In the genomic region with DNA sequence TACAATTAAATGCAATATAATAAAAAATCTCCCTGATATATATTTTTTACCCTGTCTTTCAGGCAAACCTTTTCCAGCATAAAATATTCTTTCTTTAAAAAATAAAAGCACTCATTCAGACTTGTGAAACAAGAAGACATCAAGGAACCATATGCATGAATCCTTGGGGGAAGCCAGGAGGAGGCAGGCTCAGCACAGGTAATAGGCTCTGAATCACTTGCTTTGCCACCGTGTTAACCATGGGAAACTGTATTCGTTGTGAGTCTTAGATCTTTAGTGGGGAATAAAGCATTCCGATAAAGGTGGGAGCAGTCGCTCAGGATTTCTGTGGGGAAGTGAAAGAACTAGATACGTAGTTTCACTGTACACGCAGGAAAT, we compare ENCODE assay signal across 14 cellular contexts. TPM values are rescaled to one million over a fixed set of nuclear protein-coding genes. Genes with fewer than 3 reads are reported as not detected.
DNase-seq lines count a peak whose midpoint lies in the region; ATAC-seq, FAIRE-seq and TF ChIP-seq lines count a peak whose summit lies in the region.
"Had no signal": no experiment of that assay in that cellular context is flagged by ENCODE, and none has a peak within 500 bp of the region (broad histone marks: within the 10 kb centered on the region; RNA-seq: fewer than 3 reads in every experiment).

No MANE protein-coding gene starts in this region.

- peaks cover 24% of the 10 kb centered on the region for H3K4me1 ChIP-seq in HUES64 (ENCODE audit: insufficient read depth, low read length)
- peaks cover 32% of the 10 kb centered on the region for H3K4me1 ChIP-seq in astrocyte (ENCODE audit: insufficient read depth, low read length)
- H3K4me1 ChIP-seq in iPS DF 6.9 (ENCODE audit: control insufficient read depth, insufficient read depth, low read length) = no peaks in the 10 kb centered on the region
- peaks cover 4 to 34% (median 18%) of the 10 kb centered on the region in 5 donors for H3K4me1 ChIP-seq in subcutaneous abdominal adipose tissue (ENCODE audit: control insufficient read depth in 5 of 5, insufficient read depth in 5 of 5, low read length in 5 of 5)

- FAIRE-seq in astrocyte (lab: Jason Lieb, UNC) = no peak

- peaks cover 22% of the 10 kb centered on the region for H3K36me3 Mint-ChIP-seq in astrocyte (ENCODE audit: low read depth, unreplicated experiment)
- no peaks in the 10 kb centered on the region for H3K36me3 Mint-ChIP-seq in activated CD8-positive, alpha-beta T cell treated with anti-CD3 and anti-CD28 coated beads for 36 hours (ENCODE audit: low read depth)
- H3K36me3 Mint-ChIP-seq: CD4-positive, alpha-beta memory T cell had no signal

- H3K4me3 Mint-ChIP-seq in astrocyte (ENCODE audit: unreplicated experiment) = no peak overlapping the region
- H3K4me3 Mint-ChIP-seq in activated CD8-positive, alpha-beta T cell treated with anti-CD3 and anti-CD28 coated beads for 36 hours = no peak overlapping the region
- H3K4me3 Mint-ChIP-seq: activated naive CD4-positive, alpha-beta T cell treated with anti-CD3 and anti-CD28 coated beads for 36 hours; CD4-positive, alpha-beta memory T cell; stimulated activated naive CD8-positive, alpha-beta T cell treated with anti-CD3 and anti-CD28 coated beads, Interleukin-15, Interleukin-2, amounts not matched to agents 100 ng/mL and 50 ng/mL, for 24 hours had no signal

- WGBS in HUES64 = 67% methylated on average over 6 of the region's 6 CpGs
- WGBS in iPS DF 6.9 (ENCODE audit: insufficient coverage, insufficient read length) = no CpG with 5 or more reads among the region's 6 CpGs

- H3K9me3 ChIP-seq in HUES64 (ENCODE audit: insufficient read depth, low read depth, low read length) (no peaks in the 10 kb centered on the region), astrocyte (ENCODE audit: insufficient read depth, low read depth, low read length) (no peaks in the 10 kb centered on the region), iPS DF 6.9 (ENCODE audit: control insufficient read depth, insufficient read depth, low read length) (no peaks in the 10 kb centered on the region), subcutaneous abdominal adipose tissue (ENCODE audit: control insufficient read depth in 5 of 5, low read length in 5 of 5) (no peaks in the 10 kb centered on the region)
- H3K9me3 ChIP-seq: MG63 had no signal

- peaks cover 46% of the 10 kb centered on the region for H3K4me1 Mint-ChIP-seq in astrocyte (ENCODE audit: low read depth, unreplicated experiment)
- H3K4me1 Mint-ChIP-seq in activated CD8-positive, alpha-beta T cell treated with anti-CD3 and anti-CD28 coated beads for 36 hours (ENCODE audit: low read depth) = no peaks in the 10 kb centered on the region
- H3K4me1 Mint-ChIP-seq: CD4-positive, alpha-beta memory T cell had no signal

- H2AFZ ChIP-seq in astrocyte (ENCODE audit: low read depth, low read length) = no peak overlapping the region

- peak overlapping the region; percentile 91 for H3K27ac Mint-ChIP-seq in astrocyte (ENCODE audit: unreplicated experiment)
- no peak overlapping the region for H3K27ac Mint-ChIP-seq in activated CD8-positive, alpha-beta T cell treated with anti-CD3 and anti-CD28 coated beads for 36 hours
- H3K27ac Mint-ChIP-seq: activated naive CD4-positive, alpha-beta T cell treated with anti-CD3 and anti-CD28 coated beads for 36 hours; CD4-positive, alpha-beta memory T cell; stimulated activated naive CD8-positive, alpha-beta T cell treated with anti-CD3 and anti-CD28 coated beads, Interleukin-15, Interleukin-2, amounts not matched to agents 100 ng/mL and 50 ng/mL, for 24 hours had no signal

- intact Hi-C loops in activated CD8-positive, alpha-beta T cell treated with anti-CD3 and anti-CD28 coated beads for 36 hours (cut with micrococcal nuclease) = no loop called here

- POLR2A ChIA-PET in activated CD8-positive, alpha-beta T cell treated with anti-CD3 and anti-CD28 coated beads for 36 hours (lab: Charles Lee) = no interaction called here

- DNase-seq in astrocyte (ENCODE audit: low read depth) (peak; percentile 34), iPS DF 6.9 (ENCODE audit: low read depth, low spot score) (peak; percentile 7), NCI-H526 (lab: John Stamatoyannopoulos, UW) (no peak)
- DNase-seq in activated CD8-positive, alpha-beta T cell treated with anti-CD3 and anti-CD28 coated beads for 36 hours = no peak
- DNase-seq: activated naive CD4-positive, alpha-beta T cell treated with anti-CD3 and anti-CD28 coated beads for 36 hours; CD4-positive, alpha-beta memory T cell; MG63; NCI-H345 had no signal

- H3K4me3 ChIP-seq in HUES64 (ENCODE audit: low read length) (no peak overlapping the region), astrocyte (ENCODE audit: insufficient read depth, low read depth, low read length) (no peak overlapping the region), iPS DF 6.9 (ENCODE audit: low read length) (no peak overlapping the region), subcutaneous abdominal adipose tissue (ENCODE audit: low read depth in 1 of 5, low read length in 5 of 5) (peak overlapping the region in 3 of 5 donors; percentile 19 to 41 (median 25))
- H3K4me3 ChIP-seq: lung, MG63 had no signal

- peak overlapping the region; percentile 59 for H3K4me2 ChIP-seq in astrocyte (ENCODE audit: low read length)

- no peak for TF ChIP-seq CTCF in astrocyte (IDR thresholded peaks at IDR 0.05; ENCODE audit: insufficient read depth, low read depth, low read length)
- TF ChIP-seq CTCF in activated CD8-positive, alpha-beta T cell treated with anti-CD3 and anti-CD28 coated beads for 36 hours (IDR thresholded peaks at IDR 0.05) = no peak

- H3K27ac ChIP-seq in HUES64 (ENCODE audit: low read depth, low read length) (0 out of 2 replicates have a peak overlapping the region, but pooled peaks have one; percentile 12), astrocyte (ENCODE audit: low read depth, low read length) (peak overlapping the region; percentile 92), iPS DF 6.9 (ENCODE audit: low read length) (no peak overlapping the region), subcutaneous abdominal adipose tissue (ENCODE audit: low read depth, low read length) (peak overlapping the region; percentile 47)

- H3K9ac ChIP-seq in HUES64 (ENCODE audit: low read depth, low read length) (no peak overlapping the region), astrocyte (ENCODE audit: low read length) (peak overlapping the region; percentile 65), subcutaneous abdominal adipose tissue (ENCODE audit: low read length in 5 of 5) (peak overlapping the region in 1 of 5 donors; percentile 30)

- CTCF ChIA-PET in activated CD8-positive, alpha-beta T cell treated with anti-CD3 and anti-CD28 coated beads for 36 hours (lab: Charles Lee) = no interaction called here

- H3K9me3 Mint-ChIP-seq in astrocyte (ENCODE audit: unreplicated experiment) = peaks cover 1% of the 10 kb centered on the region
- H3K9me3 Mint-ChIP-seq in activated CD8-positive, alpha-beta T cell treated with anti-CD3 and anti-CD28 coated beads for 36 hours = no peaks in the 10 kb centered on the region
- H3K9me3 Mint-ChIP-seq: activated naive CD4-positive, alpha-beta T cell treated with anti-CD3 and anti-CD28 coated beads for 36 hours; stimulated activated naive CD8-positive, alpha-beta T cell treated with anti-CD3 and anti-CD28 coated beads, Interleukin-15, Interleukin-2, amounts not matched to agents 100 ng/mL and 50 ng/mL, for 24 hours had no signal

- no peaks in the 10 kb centered on the region for H3K27me3 Mint-ChIP-seq in astrocyte (ENCODE audit: low read depth, unreplicated experiment)
- peaks cover 3% of the 10 kb centered on the region for H3K27me3 Mint-ChIP-seq in activated CD8-positive, alpha-beta T cell treated with anti-CD3 and anti-CD28 coated beads for 36 hours
- H3K27me3 Mint-ChIP-seq: stimulated activated naive CD8-positive, alpha-beta T cell treated with anti-CD3 and anti-CD28 coated beads, Interleukin-15, Interleukin-2, amounts not matched to agents 100 ng/mL and 50 ng/mL, for 24 hours had no signal

- no peak for ATAC-seq in GM19023 (IDR thresholded peaks at IDR 0.05; ENCODE audit: unreplicated experiment)
- ATAC-seq in activated CD8-positive, alpha-beta T cell treated with anti-CD3 and anti-CD28 coated beads for 36 hours = no peak
- ATAC-seq: Panc1 had no signal

- no peaks in the 10 kb centered on the region for H3K27me3 ChIP-seq in HUES64 (ENCODE audit: insufficient read depth, low read length)
- H3K27me3 ChIP-seq in astrocyte (ENCODE audit: insufficient read depth, low read length) = no peaks in the 10 kb centered on the region
- H3K27me3 ChIP-seq in iPS DF 6.9 (ENCODE audit: control insufficient read depth, insufficient read depth, low read length) = no peaks in the 10 kb centered on the region
- no peaks in the 10 kb centered on the region for H3K27me3 ChIP-seq in subcutaneous abdominal adipose tissue (ENCODE audit: control insufficient read depth in 5 of 5, insufficient read depth in 4 of 5, low read length in 5 of 5)
- H3K27me3 ChIP-seq: MG63 had no signal

- peaks cover 10% of the 10 kb centered on the region for H4K20me1 ChIP-seq in astrocyte (ENCODE audit: insufficient read depth, low read length)

- peaks cover 91% of the 10 kb centered on the region for H3K79me2 ChIP-seq in astrocyte (ENCODE audit: insufficient read depth, low read length)

- H3K36me3 ChIP-seq in HUES64 (ENCODE audit: insufficient read depth, low read length) (no peaks in the 10 kb centered on the region), astrocyte (ENCODE audit: insufficient read depth, low read length) (peaks cover 55% of the 10 kb centered on the region), iPS DF 6.9 (ENCODE audit: control insufficient read depth, insufficient read depth, low read length) (no peaks in the 10 kb centered on the region), subcutaneous abdominal adipose tissue (ENCODE audit: control insufficient read depth in 5 of 5, insufficient read depth in 5 of 5, low read length in 5 of 5) (peaks cover 20 to 34% (median 22%) of the 10 kb centered on the region in 5 donors)

RNA-seq across cellular contexts. Expression of a gene that starts 42.4 kb away (rescaled TPM):
- polyA plus RNA-seq in HUES64 (2013, experiment 1 of 2) = 5.3 TPM
- 5.4 TPM for polyA plus RNA-seq in HUES64 (2013, experiment 2 of 2)
- total RNA-seq in astrocyte = 210 and 298 TPM in 2 replicates
- under 1 TPM; 0.38 to 0.49 TPM for total RNA-seq in activated CD8-positive, alpha-beta T cell treated with anti-CD3 and anti-CD28 coated beads for 36 hours
- polyA plus RNA-seq: CD4-positive, alpha-beta memory T cell had no signal

Comparison
In these comparisons a context has a peak if more than half of its experiments do, and no peak if none do; other contexts are left out.
1. H3K4me3 ChIP-seq: peak in subcutaneous abdominal adipose tissue (3 of 5); none in HUES64 (single experiment), astrocyte (single experiment) and iPS DF 6.9 (single experiment).
2. DNase-seq: peak in astrocyte (single experiment) and iPS DF 6.9 (single experiment); none in NCI-H526 (0 of 2) and activated CD8-positive, alpha-beta T cell treated with anti-CD3 and anti-CD28 coated beads for 36 hours (single experiment).
3. RNA of a gene that starts 42.4 kb away (total RNA-seq): 210 to 298 TPM in astrocyte; 0.38 to 0.49 TPM in activated CD8-positive, alpha-beta T cell treated with anti-CD3 and anti-CD28 coated beads for 36 hours; every median in the first group is over 100 times any median in the second.